ENCODE assay signal across 9 cellular contexts in the genomic region with DNA sequence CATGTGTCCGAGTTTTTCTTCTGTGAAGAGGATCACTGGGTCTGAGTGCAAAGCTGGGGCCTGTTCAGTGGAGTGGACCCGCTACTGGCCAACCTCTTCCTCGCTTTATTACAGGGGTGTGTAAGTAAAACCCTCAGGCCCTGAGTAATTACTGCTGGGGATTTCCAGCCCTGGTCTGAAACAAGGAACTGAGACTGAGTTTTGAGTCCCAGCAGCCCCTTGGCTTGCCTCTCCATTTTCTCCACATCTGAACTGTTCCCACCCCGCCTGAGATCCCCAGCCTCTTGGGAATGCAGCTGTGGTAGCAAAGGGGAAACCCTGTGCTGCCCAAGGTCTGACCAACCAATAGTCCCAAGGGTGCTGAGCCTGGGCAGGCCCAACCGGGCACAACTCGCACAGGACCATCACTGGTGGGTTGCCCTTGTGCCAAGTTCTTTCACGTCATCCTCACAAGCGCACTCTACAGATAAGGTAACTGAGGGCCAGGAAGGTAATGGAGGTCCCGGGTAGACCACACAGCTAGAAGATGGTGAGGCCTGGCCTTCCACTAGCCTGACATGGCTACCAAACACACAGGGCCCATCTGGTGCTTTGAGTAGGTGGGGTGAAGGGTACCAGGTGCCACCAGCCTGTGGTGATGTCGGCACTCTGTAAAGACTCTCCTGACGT. TPM values are rescaled to one million over a fixed set of nuclear protein-coding genes. Genes with fewer than 3 reads are reported as not detected.
A peak's percentile ranks its signal among the peaks of the same experiment; 100 is the strongest.
DNase-seq lines count a peak whose midpoint lies in the region; ATAC-seq and TF ChIP-seq lines count a peak whose summit lies in the region.
"Had no signal": no experiment of that assay in that cellular context is flagged by ENCODE, and none has a peak within 500 bp of the region (broad histone marks: within the 10 kb centered on the region; RNA-seq: fewer than 3 reads in every experiment).

No MANE protein-coding gene starts in this region.

- H3F3A ChIP-seq in SU-DHL-6 (ENCODE audit: insufficient read depth) = peaks cover 62% of the 10 kb centered on the region

- H3K27me3 ChIP-seq in SU-DHL-6 (ENCODE audit: low read length) (no peaks in the 10 kb centered on the region), vagina (no peaks in the 10 kb centered on the region), BE2C (no peaks in the 10 kb centered on the region)

- peak overlapping the region; percentile 91 for H3K4me2 ChIP-seq in SU-DHL-6 (ENCODE audit: low read depth, low read length, poor library complexity, severe bottlenecking)

- H3K79me2 ChIP-seq in SU-DHL-6 (ENCODE audit: insufficient read depth, low read length) = peaks cover 72% of the 10 kb centered on the region

- peak; percentile 30 for ATAC-seq in GM18867 (IDR thresholded peaks at IDR 0.05; ENCODE audit: unreplicated experiment)
- ATAC-seq in HG02763 (IDR thresholded peaks at IDR 0.05; ENCODE audit: unreplicated experiment) = peak; percentile 31
- ATAC-seq: right cardiac atrium had no signal

- no peaks in the 10 kb centered on the region for H3K36me3 Mint-ChIP-seq in glutamatergic neuron (ENCODE audit: unreplicated experiment)

- intact Hi-C loops in vagina (cut with DNase I) = no loop called here

- H3K9me3 Mint-ChIP-seq in glutamatergic neuron (ENCODE audit: unreplicated experiment) = peaks cover 13% of the 10 kb centered on the region

- H3K4me1 ChIP-seq in vagina (peaks cover 90% of the 10 kb centered on the region), BE2C (peaks cover 49% of the 10 kb centered on the region)

- H3K36me3 ChIP-seq in SU-DHL-6 (ENCODE audit: low read length) (no peaks in the 10 kb centered on the region), vagina (no peaks in the 10 kb centered on the region), BE2C (no peaks in the 10 kb centered on the region; the same call in 1 of the 2 replicates)

- peak overlapping the region; percentile 80 for H3K4me3 Mint-ChIP-seq in glutamatergic neuron (ENCODE audit: unreplicated experiment)

- H3K4me3 ChIP-seq in SU-DHL-6 (ENCODE audit: insufficient read depth, low read length, poor library complexity, severe bottlenecking) = peak overlapping the region; percentile 69
- no peak overlapping the region for H3K4me3 ChIP-seq in vagina
- H3K4me3 ChIP-seq in BE2C (ENCODE audit: low read depth, low read length) = no peak overlapping the region

- H3K27ac ChIP-seq in SU-DHL-6 (ENCODE audit: low read depth, low read length) (peak overlapping the region; percentile 98), vagina (peak overlapping the region; percentile 59)

- peaks cover 65% of the 10 kb centered on the region for H3K4me1 Mint-ChIP-seq in glutamatergic neuron (ENCODE audit: low read depth, unreplicated experiment)

- H3K9ac ChIP-seq in SU-DHL-6 (ENCODE audit: low read length) = peak overlapping the region; percentile 79

- H2AFZ ChIP-seq in SU-DHL-6 (ENCODE audit: low read depth, low read length, severe bottlenecking) = no peak overlapping the region

- DNase-seq in glutamatergic neuron (no peak), vagina (ENCODE audit: extremely low spot score in 2 of 2) (no peak), BE2C (no peak), DMS53 (lab: John Stamatoyannopoulos, UW) (no peak), cerebellum (ENCODE audit: low spot score) (no peak)

- peaks cover 3% of the 10 kb centered on the region for H3K27me3 Mint-ChIP-seq in glutamatergic neuron (ENCODE audit: unreplicated experiment)

- no peaks in the 10 kb centered on the region for H4K20me1 ChIP-seq in SU-DHL-6 (ENCODE audit: low read depth, low read length)

- no peaks in the 10 kb centered on the region for H3K9me2 ChIP-seq in SU-DHL-6 (replicated peaks; ENCODE audit: insufficient read depth, low read length)

- no peak for TF ChIP-seq POLR2A in vagina (IDR thresholded peaks at IDR 0.05)

- H3K27ac Mint-ChIP-seq in glutamatergic neuron (ENCODE audit: unreplicated experiment) = peak overlapping the region; percentile 94

- H3K9me3 ChIP-seq in SU-DHL-6 (ENCODE audit: insufficient read depth, low read length) = no peaks in the 10 kb centered on the region
- no peaks in the 10 kb centered on the region for H3K9me3 ChIP-seq in vagina
- no peaks in the 10 kb centered on the region for H3K9me3 ChIP-seq in BE2C

- no peak for TF ChIP-seq CTCF in SU-DHL-6 (IDR thresholded peaks at IDR 0.05; ENCODE audit: insufficient read depth, low read length, poor library complexity, severe bottlenecking)
- no peak for TF ChIP-seq CTCF in glutamatergic neuron (IDR thresholded peaks at IDR 0.05; ENCODE audit: partially characterized antibody, unreplicated experiment)
- TF ChIP-seq CTCF in vagina (IDR thresholded peaks at IDR 0.05) = no peak
- TF ChIP-seq CTCF in BE2C (IDR thresholded peaks at IDR 0.05; ENCODE audit: low read depth, low read length) = no peak

RNA-seq across cellular contexts. Expression of gene SLC35E1, which starts 13.7 kb away (rescaled TPM):
- 31.9 TPM for total RNA-seq in glutamatergic neuron (ENCODE audit: unreplicated experiment)
- total RNA-seq in vagina = 21.6 TPM
- 103 TPM for polyA plus RNA-seq in BE2C (2012; ENCODE audit: insufficient read depth, insufficient read length, low read depth)
- 29.9 TPM for total RNA-seq in cerebellum

RNA-seq across cellular contexts. Expression of gene MED26, which starts 42.1 kb away (rescaled TPM):
- total RNA-seq in glutamatergic neuron (ENCODE audit: unreplicated experiment) = 9.8 TPM
- 11.3 TPM for total RNA-seq in vagina
- 41.8 TPM for polyA plus RNA-seq in BE2C (2012; ENCODE audit: insufficient read depth, insufficient read length, low read depth)
- total RNA-seq in cerebellum = 5.3 TPM

RNA-seq across cellular contexts. Expression of gene CHERP, which starts 43.7 kb away (rescaled TPM):
- total RNA-seq in glutamatergic neuron (ENCODE audit: unreplicated experiment) = 50.7 TPM
- 17.2 TPM for total RNA-seq in vagina
- polyA plus RNA-seq in BE2C (2012; ENCODE audit: insufficient read depth, insufficient read length, low read depth) = 178 TPM
- total RNA-seq in cerebellum = 12.8 TPM
